In genomic region chr1:234536756-234537155, GRCh38 we compare ENCODE assay signal across 11 cellular contexts. TPM values are rescaled to one million over a fixed set of nuclear protein-coding genes. Genes with fewer than 3 reads are reported as not detected.
DNase-seq lines count a peak whose midpoint lies in the region; ATAC-seq and TF ChIP-seq lines count a peak whose summit lies in the region.
"Had no signal": no experiment of that assay in that cellular context is flagged by ENCODE, and none has a peak within 500 bp of the region (broad histone marks: within the 10 kb centered on the region; RNA-seq: fewer than 3 reads in every experiment).

No MANE protein-coding gene starts in this region.

- no peak for ATAC-seq in foreskin keratinocyte

- DNase-seq in ascending aorta (ENCODE audit: low spot score in 2 of 2) (no peak), foreskin keratinocyte (no peak), neuronal stem cell (ENCODE audit: low spot score) (no peak), thyroid gland (no peak), cerebellum (ENCODE audit: low spot score) (no peak), KG1 (lab: John Stamatoyannopoulos, UW) (no peak), epidermal melanocyte (ENCODE audit: insufficient read length, low spot score) (no peak)
- DNase-seq: activated naive CD4-positive, alpha-beta T cell treated with Interleukin-2 at 50 U/mL for 16 hours; DND-41; MV-4-11; naive B cell had no signal

- TF ChIP-seq CTCF in ascending aorta (IDR thresholded peaks at IDR 0.05) (no peak), foreskin keratinocyte (conservative IDR thresholded peaks at IDR 0.05) (no peak), thyroid gland (IDR thresholded peaks at IDR 0.05) (no peak)

- no peak for TF ChIP-seq POLR2A in thyroid gland (IDR thresholded peaks at IDR 0.05)

- H3K4me1 ChIP-seq in ascending aorta (peaks cover 43 to 79% of the 10 kb centered on the region in 2 donors), foreskin keratinocyte (peaks cover 61% of the 10 kb centered on the region), neuronal stem cell (ENCODE audit: control insufficient read depth in 2 of 2, insufficient read depth in 1 of 2, low read depth in 1 of 2, low read length in 2 of 2) (peaks cover 17 to 63% of the 10 kb centered on the region in 2 donors), thyroid gland (peaks cover 79 to 88% of the 10 kb centered on the region in 2 donors)

- H3K23ac ChIP-seq in neuronal stem cell (ENCODE audit: low read depth, low read length, poor library complexity): no peak overlapping the region

- no peak overlapping the region for H2BK120ac ChIP-seq in neuronal stem cell (ENCODE audit: low read depth, low read length)

- H3K27me3 ChIP-seq in ascending aorta: no peaks in the 10 kb centered on the region
- no peaks in the 10 kb centered on the region for H3K27me3 ChIP-seq in foreskin keratinocyte
- no peaks in the 10 kb centered on the region for H3K27me3 ChIP-seq in neuronal stem cell (ENCODE audit: control insufficient read depth in 3 of 3, insufficient read depth in 3 of 3, low read depth in 1 of 3, low read length in 3 of 3)
- H3K27me3 ChIP-seq in thyroid gland: no peaks in the 10 kb centered on the region

- WGBS in neuronal stem cell (ENCODE audit: extremely low coverage in 2 of 2, insufficient read length in 2 of 2, insufficient replicate concordance in 1 of 2), 2 donors: no CpG with 5 or more reads among the region's 12 CpGs
- WGBS in thyroid gland, 2 donors: 47 to 48% methylated on average over 12 of the region's 12 CpGs

- H3K4ac ChIP-seq in neuronal stem cell (ENCODE audit: low read length): no peak overlapping the region

- H3K27ac ChIP-seq in ascending aorta: peak overlapping the region; percentile 95 to 99
- peak overlapping the region; percentile 23 for H3K27ac ChIP-seq in foreskin keratinocyte
- no peak overlapping the region for H3K27ac ChIP-seq in neuronal stem cell (replicated peaks; ENCODE audit: low read length)
- H3K27ac ChIP-seq in thyroid gland: peak overlapping the region; percentile 98 to 99 (median 99)

- no peak overlapping the region for H3K9ac ChIP-seq in neuronal stem cell (ENCODE audit: low read depth, low read length, poor library complexity)

- no peaks in the 10 kb centered on the region for H3K36me3 ChIP-seq in ascending aorta
- no peaks in the 10 kb centered on the region for H3K36me3 ChIP-seq in neuronal stem cell (replicated peaks in 1 of 2; ENCODE audit: control insufficient read depth in 2 of 2, insufficient read depth in 2 of 2, low read length in 2 of 2)
- no peaks in the 10 kb centered on the region for H3K36me3 ChIP-seq in thyroid gland

- H2BK12ac ChIP-seq in neuronal stem cell (ENCODE audit: low read length): no peak overlapping the region

- no peaks in the 10 kb centered on the region for H3K79me1 ChIP-seq in neuronal stem cell (ENCODE audit: low read depth, low read length)

- no peak overlapping the region for H3K18ac ChIP-seq in neuronal stem cell (ENCODE audit: low read length)

- no peak overlapping the region for H2BK5ac ChIP-seq in neuronal stem cell (ENCODE audit: low read length)

- H3K4me2 ChIP-seq in neuronal stem cell (ENCODE audit: insufficient read depth, low read length, poor library complexity, severe bottlenecking): no peak overlapping the region

- no peak overlapping the region for H2AFZ ChIP-seq in neuronal stem cell (ENCODE audit: low read length)

- no peaks in the 10 kb centered on the region for H3K9me3 ChIP-seq in ascending aorta
- H3K9me3 ChIP-seq in neuronal stem cell (replicated peaks in 1 of 2; ENCODE audit: control insufficient read depth in 2 of 2, insufficient read depth in 1 of 2, low read depth in 1 of 2, low read length in 2 of 2): no peaks in the 10 kb centered on the region
- no peaks in the 10 kb centered on the region for H3K9me3 ChIP-seq in thyroid gland

- intact Hi-C loops in ascending aorta (cut with DNase I) (no loop called here), thyroid gland (cut with DNase I) (loop anchor here (5.0 kb wide), 1 partner anchor 71 kb away; no protein-coding TSS in a partner anchor)

- H3K4me3 ChIP-seq in ascending aorta (no peak overlapping the region), neuronal stem cell (ENCODE audit: low read length in 2 of 2) (no peak overlapping the region), thyroid gland (replicated peaks in 1 of 3) (no peak overlapping the region)

- H4K91ac ChIP-seq in neuronal stem cell (ENCODE audit: low read depth, low read length, poor library complexity): no peak overlapping the region

- H4K8ac ChIP-seq in neuronal stem cell (ENCODE audit: low read depth, low read length): no peak overlapping the region

- H2BK15ac ChIP-seq in neuronal stem cell (ENCODE audit: low read length): no peak overlapping the region

- H3K14ac ChIP-seq in neuronal stem cell (ENCODE audit: low read length): no peak overlapping the region

- H2AK5ac ChIP-seq in neuronal stem cell (ENCODE audit: low read depth, low read length): peak overlapping the region; percentile 11

RNA-seq across cellular contexts. Expression of gene TARBP1, which starts 57.8 kb away (rescaled TPM):
- 19.2 TPM for total RNA-seq in ascending aorta
- 15.3 and 20.1 TPM in 2 replicates for total RNA-seq in foreskin keratinocyte
- 9.6 and 12.2 TPM in 2 replicates for polyA plus RNA-seq in foreskin keratinocyte
- 20.2 TPM for polyA plus RNA-seq in neuronal stem cell (2013, experiment 1 of 2)
- 19.1 TPM for polyA plus RNA-seq in neuronal stem cell (2013, experiment 2 of 2)
- total RNA-seq in thyroid gland: 10 to 100 TPM; 27.1 to 58.1 (median 31.3) TPM
- 88.7 TPM for total RNA-seq in cerebellum
